ENCODE assay signal across 8 cellular contexts in the genomic region with DNA sequence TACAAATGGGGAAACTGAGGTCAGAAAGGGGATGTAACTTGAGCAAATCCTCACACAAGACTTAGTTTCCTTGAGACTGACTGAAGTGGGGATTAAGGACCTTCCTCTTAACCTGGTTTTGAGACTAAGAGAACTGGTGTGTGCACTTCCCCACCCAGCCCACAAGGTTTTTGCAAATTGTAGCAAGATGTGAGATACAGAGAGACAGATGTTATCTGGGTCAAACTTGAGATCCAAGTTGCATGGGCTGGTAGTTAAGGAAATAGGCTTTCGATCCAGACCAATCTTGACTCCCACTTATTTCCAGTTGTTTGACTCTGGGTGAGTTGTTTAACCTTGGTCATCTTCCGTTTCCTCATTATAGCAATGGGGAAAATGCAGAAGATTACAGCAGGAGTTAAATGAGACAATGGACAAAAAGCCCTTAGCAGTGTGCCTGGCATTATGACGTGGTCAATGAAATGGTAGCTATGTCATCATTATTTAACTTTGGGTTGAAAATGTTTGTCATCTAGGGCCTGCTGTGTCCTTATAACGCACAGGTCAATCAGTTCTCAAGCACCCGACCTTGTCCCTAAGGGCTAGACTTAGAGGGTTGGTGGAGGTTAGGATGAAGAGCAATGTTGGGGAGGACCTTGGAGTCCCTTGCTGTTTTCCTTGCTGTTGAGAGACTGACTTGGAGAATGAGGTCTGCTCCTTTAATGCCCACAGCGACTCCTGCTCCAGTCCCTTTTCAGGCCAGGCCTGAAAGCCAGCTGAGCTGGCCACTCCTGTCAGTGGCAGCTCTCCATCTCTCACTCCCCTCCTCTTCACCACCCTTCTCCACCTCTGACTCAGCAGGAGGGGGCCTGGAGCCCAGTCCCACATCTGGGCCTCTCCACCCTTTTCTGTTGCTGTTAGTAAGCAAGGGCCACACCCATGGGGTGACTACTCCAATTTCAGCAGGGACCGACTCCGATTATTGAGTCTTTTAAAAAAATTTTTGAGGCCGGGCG. TPM values are rescaled to one million over a fixed set of nuclear protein-coding genes. Genes with fewer than 3 reads are reported as not detected.
DNase-seq lines count a peak whose midpoint lies in the region; ATAC-seq and TF ChIP-seq lines count a peak whose summit lies in the region.

No MANE protein-coding gene starts in this region.

- no peak for TF ChIP-seq CTCF in WI38 (IDR thresholded peaks at IDR 0.05; ENCODE audit: low read depth, low read length)
- no peak for TF ChIP-seq CTCF in heart left ventricle (IDR thresholded peaks at IDR 0.05)

- DNase-seq in T-helper 1 cell, result no peak
- peak in 2 of 5 donors; percentile 74 to 76 for DNase-seq in heart left ventricle
- DNase-seq in retina, result no peak

- WGBS in heart left ventricle, 4 donors, result 68 to 75% (median 69%) methylated on average over 10 of the region's 10 CpGs

- no peaks in the 10 kb centered on the region for H3K27me3 ChIP-seq in heart left ventricle

- peak; percentile 19 to 55 (median 37) for ATAC-seq in heart left ventricle
- ATAC-seq in HG02885 (IDR thresholded peaks at IDR 0.05; ENCODE audit: poor library complexity, unreplicated experiment), result no peak
- ATAC-seq in GM21737 (IDR thresholded peaks at IDR 0.05; ENCODE audit: unreplicated experiment), result no peak

- intact Hi-C loops in heart left ventricle (cut with DNase I), result loop anchor here in 3 of 10 donors (2.0 to 10.0 kb wide), 2 partner anchors 55 to 99 kb away; partner anchors contain the start of genes PCIF1 (in 2 of the 3), CTSA (in 1 of the 3) and NEURL2 (in 1 of the 3)

- H3K4me3 ChIP-seq in WI38 (ENCODE audit: low read depth, low read length) (peak overlapping the region; percentile 72), heart left ventricle (peak overlapping the region in 9 of 12 donors; percentile 63 to 90 (median 79))

- no peak overlapping the region for H3K27ac Mint-ChIP-seq in T-helper 1 cell treated with Interleukin-12 subunit alpha and Interleukin-12 subunit beta and Interleukin-4 antibody, amounts not matched to agents 30 μg/mL and 1 μg/mL, for 36 hours

- H3K4me1 Mint-ChIP-seq in T-helper 1 cell treated with Interleukin-12 subunit alpha and Interleukin-12 subunit beta and Interleukin-4 antibody, amounts not matched to agents 30 μg/mL and 1 μg/mL, for 36 hours (ENCODE audit: low read depth), result peaks cover 4% of the 10 kb centered on the region

- H3K4me3 Mint-ChIP-seq in T-helper 1 cell treated with Interleukin-12 subunit alpha and Interleukin-12 subunit beta and Interleukin-4 antibody, amounts not matched to agents 30 μg/mL and 1 μg/mL, for 36 hours, result peak overlapping the region; percentile 28

- TF ChIP-seq POLR2A in heart left ventricle (IDR thresholded peaks at IDR 0.05), result peak in 1 of 2 donors; percentile 16

- H3K4me1 ChIP-seq in heart left ventricle, result peaks cover 0 to 51% (median 34%) of the 10 kb centered on the region in 12 donors

- H3K27ac ChIP-seq in heart left ventricle, result peak overlapping the region in 11 of 12 donors; percentile 89 to 99 (median 94)
- H3K27ac ChIP-seq in temporal lobe (ENCODE audit: low read depth, low read length), result peak overlapping the region; percentile 50

- H3K9me3 ChIP-seq in heart left ventricle, result no peaks in the 10 kb centered on the region

- H3K36me3 ChIP-seq in heart left ventricle, result peaks cover 0 to 40% (median 21%) of the 10 kb centered on the region in 9 donors

- H3K9me3 Mint-ChIP-seq in T-helper 1 cell treated with Interleukin-12 subunit alpha and Interleukin-12 subunit beta and Interleukin-4 antibody, amounts not matched to agents 30 μg/mL and 1 μg/mL, for 36 hours, result no peaks in the 10 kb centered on the region

- peaks cover 10% of the 10 kb centered on the region for H3K27me3 Mint-ChIP-seq in T-helper 1 cell treated with Interleukin-12 subunit alpha and Interleukin-12 subunit beta and Interleukin-4 antibody, amounts not matched to agents 30 μg/mL and 1 μg/mL, for 36 hours (ENCODE audit: low read depth)

- no peaks in the 10 kb centered on the region for H3K36me3 Mint-ChIP-seq in T-helper 1 cell treated with Interleukin-12 subunit alpha and Interleukin-12 subunit beta and Interleukin-4 antibody, amounts not matched to agents 30 μg/mL and 1 μg/mL, for 36 hours (ENCODE audit: low read depth)

RNA-seq across cellular contexts. Expression of gene SNX21, which starts 1.9 kb away (rescaled TPM):
- total RNA-seq in heart left ventricle (10 to 100 TPM; 14.1 to 45.6 (median 21.4) TPM), temporal lobe (12.3 TPM)
- 10 to 100 TPM; 13.7 to 18.6 TPM for polyA plus RNA-seq in heart left ventricle

RNA-seq across cellular contexts. Expression of gene TNNC2, which starts 8.4 kb away (rescaled TPM):
- not detected for total RNA-seq in heart left ventricle
- under 1 TPM; 0.14 to 0.30 TPM for polyA plus RNA-seq in heart left ventricle
- total RNA-seq in temporal lobe, result 0.25 TPM

RNA-seq across cellular contexts. Expression of gene ACOT8, which starts 21.7 kb away (rescaled TPM):
- 10 to 100 TPM; 22.5 to 57.8 (median 31.4) TPM for total RNA-seq in heart left ventricle
- 10 to 100 TPM; 34.2 to 44.6 TPM for polyA plus RNA-seq in heart left ventricle
- total RNA-seq in temporal lobe, result 23.1 TPM

RNA-seq across cellular contexts. Expression of gene ZSWIM3, which starts 21.9 kb away (rescaled TPM):
- 1 to 10 TPM; 1.9 to 3.1 (median 2.4) TPM for total RNA-seq in heart left ventricle
- polyA plus RNA-seq in heart left ventricle, result 1 to 10 TPM; 1.3 to 1.6 TPM
- total RNA-seq in temporal lobe, result 8.6 TPM

RNA-seq across cellular contexts. Expression of gene UBE2C, which starts 23.1 kb away (rescaled TPM):
- total RNA-seq in heart left ventricle (10 to 100 TPM in 1 of 9 donors, 1 to 10 TPM in 3, under 1 TPM in 1, not detected in 4; 0.32 to 16.9 (median 1.7) TPM), temporal lobe (3.2 TPM)
- under 1 TPM in 1 of 2 donors, not detected in 1; 0.79 TPM for polyA plus RNA-seq in heart left ventricle

Comparison
In these comparisons a context has a peak if more than half of its experiments do, and no peak if none do; other contexts are left out.
1. ATAC-seq: peak in heart left ventricle (4 of 4); none in HG02885 (single experiment) and GM21737 (single experiment).